In genomic region chr12:120231316-120232011, GRCh38 we compare ENCODE assay signal across 7 cellular contexts. TPM values are rescaled to one million over a fixed set of nuclear protein-coding genes. Genes with fewer than 3 reads are reported as not detected.
DNase-seq lines count a peak whose midpoint lies in the region; ATAC-seq and FAIRE-seq lines count a peak whose summit lies in the region.

No MANE protein-coding gene starts in this region.

- H3K4me1 ChIP-seq in small intestine (ENCODE audit: control insufficient read depth in 2 of 2, insufficient read depth in 1 of 2, low read depth in 1 of 2, low read length in 1 of 2) = peaks cover 28 to 40% of the 10 kb centered on the region in 2 donors

- no peak for FAIRE-seq in small intestine (lab: Jason Lieb, UNC)

- ATAC-seq in activated naive CD8-positive, alpha-beta T cell treated with anti-CD3 and anti-CD28 coated beads, Interleukin-2, amount 10 ng/mL, durations not matched to agents 7 days and 5 days (ENCODE audit: low read depth) = peak; percentile 78
- ATAC-seq in left ventricle myocardium superior = no peak

- POLR2A ChIA-PET in activated naive CD8-positive, alpha-beta T cell treated with anti-CD3 and anti-CD28 coated beads, Interleukin-2, amount 10 ng/mL, durations not matched to agents 7 days and 5 days (lab: Charles Lee) = interaction anchor here (1.0 to 9.7 kb wide), 8 partner anchors 8 to 207 kb away, joined by 6 to 202 read pairs (median 17); partner anchors contain the start of genes COX6A1, PXN, RNU4-1 and RNU4-2

- peaks cover 5% of the 10 kb centered on the region for H3K36me3 Mint-ChIP-seq in activated naive CD8-positive, alpha-beta T cell treated with anti-CD3 and anti-CD28 coated beads, Interleukin-2, amount 10 ng/mL, durations not matched to agents 7 days and 5 days

- intact Hi-C loops in left ventricle myocardium superior (cut with micrococcal nuclease) = no loop called here

- DNase-seq in HPDE6-E6E7 (ENCODE audit: extremely low spot score) (peak; percentile 95), SW 1271 (lab: John Stamatoyannopoulos, UW) (peak; percentile 98 to 99), left ventricle myocardium superior (peak; percentile 44), small intestine (peak; percentile 83), SK-N-DZ (ENCODE audit: low spot score) (no peak), hippocampal formation (lab: John Stamatoyannopoulos, UW) (no peak)
- peak; percentile 59 for DNase-seq in activated naive CD8-positive, alpha-beta T cell treated with anti-CD3 and anti-CD28 coated beads, Interleukin-2, amount 10 ng/mL, durations not matched to agents 7 days and 5 days

- H3K27me3 Mint-ChIP-seq in activated naive CD8-positive, alpha-beta T cell treated with anti-CD3 and anti-CD28 coated beads, Interleukin-2, amount 10 ng/mL, durations not matched to agents 7 days and 5 days = no peaks in the 10 kb centered on the region

- no peak overlapping the region for H3K4me3 ChIP-seq in small intestine (ENCODE audit: low read depth in 1 of 2, low read length in 2 of 2)

- peaks cover 64% of the 10 kb centered on the region for H3K4me1 Mint-ChIP-seq in activated naive CD8-positive, alpha-beta T cell treated with anti-CD3 and anti-CD28 coated beads, Interleukin-2, amount 10 ng/mL, durations not matched to agents 7 days and 5 days

- H3K4me3 Mint-ChIP-seq in activated naive CD8-positive, alpha-beta T cell treated with anti-CD3 and anti-CD28 coated beads, Interleukin-2, amount 10 ng/mL, durations not matched to agents 7 days and 5 days = peak overlapping the region; percentile 80

- no peaks in the 10 kb centered on the region for H3K9me3 ChIP-seq in small intestine (ENCODE audit: control insufficient read depth, low read depth)

- H3K27ac ChIP-seq in small intestine (ENCODE audit: low read depth in 1 of 2, low read length in 1 of 2) = peak overlapping the region; percentile 53 to 94

- WGBS in small intestine, 3 donors = 16 to 27% (median 24%) methylated on average over 3 of the region's 3 CpGs

- no peaks in the 10 kb centered on the region for H3K36me3 ChIP-seq in small intestine (ENCODE audit: control insufficient read depth in 2 of 2, insufficient read depth in 2 of 2, low read length in 2 of 2)

- H3K9me3 Mint-ChIP-seq in activated naive CD8-positive, alpha-beta T cell treated with anti-CD3 and anti-CD28 coated beads, Interleukin-2, amount 10 ng/mL, durations not matched to agents 7 days and 5 days = no peaks in the 10 kb centered on the region

- H3K27me3 ChIP-seq in small intestine (ENCODE audit: control insufficient read depth in 2 of 2, insufficient read depth in 2 of 2, low read length in 2 of 2) = no peaks in the 10 kb centered on the region

- peak overlapping the region; percentile 88 for H3K27ac Mint-ChIP-seq in activated naive CD8-positive, alpha-beta T cell treated with anti-CD3 and anti-CD28 coated beads, Interleukin-2, amount 10 ng/mL, durations not matched to agents 7 days and 5 days

RNA-seq across cellular contexts. Expression of gene RPLP0, which starts 30.6 kb away (rescaled TPM):
- total RNA-seq in activated naive CD8-positive, alpha-beta T cell treated with anti-CD3 and anti-CD28 coated beads, Interleukin-2, amount 10 ng/mL, durations not matched to agents 7 days and 5 days = 1,000 to 10,000 TPM; 1,639 to 1,688 TPM
- total RNA-seq in left ventricle myocardium superior = 674 TPM
- polyA plus RNA-seq in small intestine = 1,000 to 10,000 TPM; 2,529 to 5,599 (median 4,032) TPM
- 4,714 and 5,742 TPM in 2 replicates for polyA plus RNA-seq in SK-N-DZ (2014; cell fraction: cytosol; rRNA removed)
- 2,778 and 4,188 TPM in 2 replicates for polyA plus RNA-seq in SK-N-DZ (2014; cell fraction: nucleus; rRNA removed)

RNA-seq across cellular contexts. Expression of gene PXN, which starts 34.1 kb away (rescaled TPM):
- total RNA-seq in activated naive CD8-positive, alpha-beta T cell treated with anti-CD3 and anti-CD28 coated beads, Interleukin-2, amount 10 ng/mL, durations not matched to agents 7 days and 5 days = 10 to 100 TPM; 89.0 to 94.7 TPM
- 65.9 TPM for total RNA-seq in left ventricle myocardium superior
- 100 to 1,000 TPM in 2 of 3 donors, 10 to 100 TPM in 1; 79.3 to 132 (median 103) TPM for polyA plus RNA-seq in small intestine
- 13.0 and 14.1 TPM in 2 replicates for polyA plus RNA-seq in SK-N-DZ (2014; cell fraction: cytosol; rRNA removed)
- polyA plus RNA-seq in SK-N-DZ (2014; cell fraction: nucleus; rRNA removed) = 8.8 and 15.5 TPM in 2 replicates

RNA-seq across cellular contexts. Expression of gene GCN1, which starts 36.9 kb away (rescaled TPM):
- total RNA-seq in activated naive CD8-positive, alpha-beta T cell treated with anti-CD3 and anti-CD28 coated beads, Interleukin-2, amount 10 ng/mL, durations not matched to agents 7 days and 5 days = 100 to 1,000 TPM; 101 to 110 TPM
- total RNA-seq in left ventricle myocardium superior = 33.3 TPM
- polyA plus RNA-seq in small intestine = 10 to 100 TPM; 12.3 to 27.9 (median 14.1) TPM
- 37.5 and 41.9 TPM in 2 replicates for polyA plus RNA-seq in SK-N-DZ (2014; cell fraction: cytosol; rRNA removed)
- 126 and 306 TPM in 2 replicates for polyA plus RNA-seq in SK-N-DZ (2014; cell fraction: nucleus; rRNA removed)

Comparison
In these comparisons a context has a peak if more than half of its experiments do, and no peak if none do; other contexts are left out.
1. DNase-seq: peak in HPDE6-E6E7 (single experiment), SW 1271 (2 of 2), activated naive CD8-positive, alpha-beta T cell treated with anti-CD3 and anti-CD28 coated beads, Interleukin-2, amount 10 ng/mL, durations not matched to agents 7 days and 5 days (single experiment), left ventricle myocardium superior (single experiment) and small intestine (single experiment); none in SK-N-DZ (single experiment) and hippocampal formation (0 of 2).